ENCODE assay signal across 28 cellular contexts in the genomic region with DNA sequence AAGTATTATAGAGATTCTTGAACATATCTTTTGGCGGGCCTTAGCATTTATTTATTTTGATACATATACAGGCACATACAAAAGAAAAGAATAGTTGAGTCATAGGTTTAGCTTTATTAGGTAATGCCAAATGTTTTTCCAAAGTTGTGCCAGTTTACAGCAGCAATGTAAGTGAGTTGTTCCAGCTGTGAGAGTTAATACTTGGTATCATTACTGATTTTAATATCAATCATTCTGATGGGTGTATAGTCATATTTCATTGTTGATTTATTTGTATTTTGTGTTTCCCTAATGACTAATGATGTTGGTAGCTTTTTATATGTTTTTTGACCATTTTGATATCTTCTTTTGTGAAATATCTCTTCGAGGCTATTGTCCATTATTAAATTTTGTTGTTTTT.
"Had no signal": no experiment of that assay in that cellular context is flagged by ENCODE, and none has a peak within 500 bp of the region (broad histone marks: within the 10 kb centered on the region; RNA-seq: fewer than 3 reads in every experiment).

No MANE protein-coding gene starts in this region.

- DNase-seq: activated CD4-positive, alpha-beta T cell treated with anti-CD3 and anti-CD28 coated beads, Interleukin-2, amount 10 ng/mL, durations not matched to agents 24 days and 14 days; activated CD4-positive, alpha-beta T cell treated with anti-CD3 and anti-CD28 coated beads, Interleukin-2, amount 50 U/mL, for 4 hours; activated CD8-positive, alpha-beta T cell treated with anti-CD3 and anti-CD28 coated beads for 36 hours; activated effector memory CD4-positive, alpha-beta T cell treated with anti-CD3 and anti-CD28 coated beads, Interleukin-2, amount 50 U/mL, for 16 hours; activated naive CD4-positive, alpha-beta T cell; activated naive CD4-positive, alpha-beta T cell treated with anti-CD3 and anti-CD28 coated beads, Interleukin-2, amount 50 U/mL, for 16 hours; activated naive CD8-positive, alpha-beta T cell treated with anti-CD3 and anti-CD28 coated beads for 36 hours; activated T-cell treated with anti-CD3 and anti-CD28 coated beads, Interleukin-2, amount 50 U/mL, for 1 hour; activated T-cell treated with anti-CD3 and anti-CD28 coated beads, Interleukin-2, amount 50 U/mL, for 72 hours; amygdala; caudate nucleus; NCI-H1048; NCI-H1105 treated with DMSO at 0.1 percent for 48 hours; NCI-H1436; NCI-H1694; NCI-H1930; NCI-H345; NCI-H526; NCI-H748 treated with DMSO at 0.1 percent for 48 hours; NK-92 treated with Interleukin-12 subunit alpha and Interleukin-12 subunit beta, amount 100 ng/mL, for 24 hours; PC-9; Right ventricle myocardium superior; SW 1271; T1000 had no signal

- H3K36me3 ChIP-seq: ascending aorta had no signal

- H3K9ac ChIP-seq: KMS-11 had no signal

- H3K36me3 Mint-ChIP-seq: activated naive CD8-positive, alpha-beta T cell treated with anti-CD3 and anti-CD28 coated beads for 36 hours had no signal

- H3K27ac Mint-ChIP-seq: activated CD4-positive, alpha-beta T cell treated with anti-CD3 and anti-CD28 coated beads, Interleukin-2, amount 10 ng/mL, durations not matched to agents 24 days and 14 days; activated CD8-positive, alpha-beta T cell treated with anti-CD3 and anti-CD28 coated beads for 36 hours; activated naive CD8-positive, alpha-beta T cell treated with anti-CD3 and anti-CD28 coated beads for 36 hours; activated T-cell treated with anti-CD3 and anti-CD28 coated beads, Interleukin-2, amount 50 U/mL, for 72 hours; activated T-helper 17 cell treated with anti-CD3 and anti-CD28 coated beads, Interleukin-2, amount 50 U/mL, for 72 hours had no signal

- H3K27ac ChIP-seq: ascending aorta, KMS-11, PC-9, RWPE1 had no signal

- H3K4me2 ChIP-seq: KMS-11, PC-9 had no signal

- H3K4me1 ChIP-seq: ascending aorta had no signal

- H3K4me3 ChIP-seq: ascending aorta, PC-9 had no signal

- H3K4me1 Mint-ChIP-seq: activated CD4-positive, alpha-beta T cell treated with anti-CD3 and anti-CD28 coated beads, Interleukin-2, amount 10 ng/mL, durations not matched to agents 24 days and 14 days; activated naive CD8-positive, alpha-beta T cell treated with anti-CD3 and anti-CD28 coated beads for 36 hours; activated T-helper 17 cell treated with anti-CD3 and anti-CD28 coated beads, Interleukin-2, amount 50 U/mL, for 72 hours had no signal

- H3K4me3 Mint-ChIP-seq: activated CD4-positive, alpha-beta T cell treated with anti-CD3 and anti-CD28 coated beads, Interleukin-2, amount 10 ng/mL, durations not matched to agents 24 days and 14 days; activated CD8-positive, alpha-beta T cell treated with anti-CD3 and anti-CD28 coated beads for 36 hours; activated naive CD8-positive, alpha-beta T cell treated with anti-CD3 and anti-CD28 coated beads for 36 hours; activated T-cell treated with anti-CD3 and anti-CD28 coated beads, Interleukin-2, amount 50 U/mL, for 72 hours; activated T-helper 17 cell treated with anti-CD3 and anti-CD28 coated beads, Interleukin-2, amount 50 U/mL, for 72 hours had no signal

- H3K9me3 Mint-ChIP-seq: activated CD4-positive, alpha-beta T cell treated with anti-CD3 and anti-CD28 coated beads, Interleukin-2, amount 10 ng/mL, durations not matched to agents 24 days and 14 days had no signal

- H2AFZ ChIP-seq: PC-9 had no signal

- H3K27me3 ChIP-seq: ascending aorta had no signal

- H3K27me3 Mint-ChIP-seq: activated CD4-positive, alpha-beta T cell treated with anti-CD3 and anti-CD28 coated beads, Interleukin-2, amount 10 ng/mL, durations not matched to agents 24 days and 14 days; activated CD8-positive, alpha-beta T cell treated with anti-CD3 and anti-CD28 coated beads for 36 hours; activated T-helper 17 cell treated with anti-CD3 and anti-CD28 coated beads, Interleukin-2, amount 50 U/mL, for 72 hours had no signal

- ATAC-seq: activated CD8-positive, alpha-beta T cell treated with anti-CD3 and anti-CD28 coated beads for 36 hours; activated T-cell treated with anti-CD3 and anti-CD28 coated beads, Interleukin-2, amount 50 U/mL, for 72 hours; activated T-helper 17 cell treated with anti-CD3 and anti-CD28 coated beads, Interleukin-2, amount 50 U/mL, for 72 hours had no signal
